In the genomic region with DNA sequence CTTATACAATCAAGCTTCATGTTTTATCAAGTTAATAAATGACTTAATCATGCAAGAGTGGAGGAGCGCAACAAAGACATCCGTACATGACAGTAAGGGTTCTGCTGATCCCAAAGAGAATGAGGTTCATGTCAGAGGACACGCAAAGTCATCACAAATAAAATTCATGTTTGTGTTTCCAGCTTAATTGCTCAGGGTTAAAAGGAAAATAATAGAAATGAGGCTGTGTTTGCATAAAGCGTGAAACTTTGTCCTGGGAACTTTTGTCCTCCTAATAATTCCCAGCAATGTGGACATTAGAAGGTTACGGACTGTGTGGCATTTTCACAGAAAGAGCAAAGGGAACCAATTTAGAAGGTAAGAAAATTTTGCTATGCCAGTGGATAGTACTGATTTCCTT, we compare ENCODE assay signal across 9 cellular contexts.
"Had no signal": no experiment of that assay in that cellular context is flagged by ENCODE, and none has a peak within 500 bp of the region (broad histone marks: within the 10 kb centered on the region; RNA-seq: fewer than 3 reads in every experiment).

No MANE protein-coding gene starts in this region.

- DNase-seq: GM23248, GOT3, H7, HFFc6, KBM-7 had no signal

- H3K9me3 Mint-ChIP-seq: HFFc6, IgD-negative memory B cell had no signal

- H3K36me3 ChIP-seq: HAP-1 had no signal

- H3K9ac ChIP-seq: GM23248 had no signal

- H3K27ac ChIP-seq: GM23248, HL-60 had no signal

- ATAC-seq: HCT116 had no signal

- H3K4me1 ChIP-seq: HAP-1 had no signal

- H3K4me3 ChIP-seq: GM23248, HAP-1 had no signal

- H3K4me3 Mint-ChIP-seq: HFFc6, IgD-negative memory B cell had no signal

- H3K9me3 ChIP-seq: HAP-1 had no signal

- H3K27ac Mint-ChIP-seq: HFFc6, IgD-negative memory B cell had no signal
